1 cellular context compared by ENCODE assay signal in the genomic region with DNA sequence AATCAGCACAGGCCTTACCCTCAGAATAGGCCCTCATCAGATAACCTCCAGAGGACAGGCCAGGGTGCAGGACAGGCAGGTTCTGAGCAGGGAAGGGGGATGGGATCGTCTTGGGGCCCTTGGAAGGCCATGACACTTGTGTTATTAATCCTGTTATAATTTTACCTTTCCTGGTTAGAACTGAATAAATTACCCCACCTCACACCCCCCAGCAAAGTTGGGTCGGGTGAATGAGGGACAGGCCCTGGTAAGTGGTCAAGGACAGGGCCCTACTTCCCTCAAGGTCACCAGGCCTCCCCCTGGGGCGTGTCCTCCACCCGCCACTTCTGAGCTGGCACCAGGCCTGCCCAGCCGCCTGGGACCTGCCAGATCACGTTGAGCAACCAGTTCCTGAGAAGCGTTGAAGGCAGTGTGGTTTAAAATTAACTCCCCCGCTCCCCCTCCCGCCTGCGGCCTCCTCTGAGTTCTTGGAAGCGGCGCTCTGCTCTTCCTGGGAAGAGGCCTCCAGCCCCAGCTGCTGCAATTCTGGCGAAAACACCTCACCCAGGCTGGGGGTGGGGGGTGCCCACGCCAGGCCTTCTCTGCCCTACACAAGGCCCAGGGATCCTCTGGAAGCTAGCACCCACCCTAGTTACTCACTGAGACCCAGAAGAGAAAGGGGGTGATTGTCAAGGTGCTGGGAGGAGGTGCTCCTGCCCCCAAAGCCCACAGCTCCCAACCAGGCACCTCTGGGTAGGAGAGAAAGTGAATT.
TF ChIP-seq lines count a peak whose summit lies in the region.

No MANE protein-coding gene starts in this region.

TF ChIP-seq in liver, 16 proteins besides CTCF, POLR2A, EP300 and RAD21 (continued from another document):
- TF ChIP-seq, protein P1, sequence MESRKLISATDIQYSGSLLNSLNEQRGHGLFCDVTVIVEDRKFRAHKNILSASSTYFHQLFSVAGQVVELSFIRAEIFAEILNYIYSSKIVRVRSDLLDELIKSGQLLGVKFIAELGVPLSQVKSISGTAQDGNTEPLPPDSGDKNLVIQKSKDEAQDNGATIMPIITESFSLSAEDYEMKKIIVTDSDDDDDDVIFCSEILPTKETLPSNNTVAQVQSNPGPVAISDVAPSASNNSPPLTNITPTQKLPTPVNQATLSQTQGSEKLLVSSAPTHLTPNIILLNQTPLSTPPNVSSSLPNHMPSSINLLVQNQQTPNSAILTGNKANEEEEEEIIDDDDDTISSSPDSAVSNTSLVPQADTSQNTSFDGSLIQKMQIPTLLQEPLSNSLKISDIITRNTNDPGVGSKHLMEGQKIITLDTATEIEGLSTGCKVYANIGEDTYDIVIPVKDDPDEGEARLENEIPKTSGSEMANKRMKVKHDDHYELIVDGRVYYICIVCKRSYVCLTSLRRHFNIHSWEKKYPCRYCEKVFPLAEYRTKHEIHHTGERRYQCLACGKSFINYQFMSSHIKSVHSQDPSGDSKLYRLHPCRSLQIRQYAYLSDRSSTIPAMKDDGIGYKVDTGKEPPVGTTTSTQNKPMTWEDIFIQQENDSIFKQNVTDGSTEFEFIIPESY (IDR thresholded peaks at IDR 0.05) = peak; percentile 72
- TF ChIP-seq, protein P2, sequence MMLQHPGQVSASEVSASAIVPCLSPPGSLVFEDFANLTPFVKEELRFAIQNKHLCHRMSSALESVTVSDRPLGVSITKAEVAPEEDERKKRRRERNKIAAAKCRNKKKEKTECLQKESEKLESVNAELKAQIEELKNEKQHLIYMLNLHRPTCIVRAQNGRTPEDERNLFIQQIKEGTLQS (IDR thresholded peaks at IDR 0.05) = peak; percentile 52
- TF ChIP-seq GABPA (IDR thresholded peaks at IDR 0.05 in 1 of 2, conservative IDR thresholded peaks at IDR 0.05 in 1 of 2) (no peak), SP1 (IDR thresholded peaks at IDR 0.05) (peak; percentile 88), NR2F2 (IDR thresholded peaks at IDR 0.05) (peak; percentile 78), FOXA1 (IDR thresholded peaks at IDR 0.05) (no peak), FOXA2 (IDR thresholded peaks at IDR 0.05) (peak; percentile 53), RXRA (IDR thresholded peaks at IDR 0.05) (peak; percentile 90 to 92)
- TF ChIP-seq, protein P3, sequence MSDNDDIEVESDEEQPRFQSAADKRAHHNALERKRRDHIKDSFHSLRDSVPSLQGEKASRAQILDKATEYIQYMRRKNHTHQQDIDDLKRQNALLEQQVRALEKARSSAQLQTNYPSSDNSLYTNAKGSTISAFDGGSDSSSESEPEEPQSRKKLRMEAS (IDR thresholded peaks at IDR 0.05) = peak; percentile 95
TF ChIP-seq in liver: peak in this region for 12.
